ENCODE assay signal across 8 cellular contexts in the genomic region with DNA sequence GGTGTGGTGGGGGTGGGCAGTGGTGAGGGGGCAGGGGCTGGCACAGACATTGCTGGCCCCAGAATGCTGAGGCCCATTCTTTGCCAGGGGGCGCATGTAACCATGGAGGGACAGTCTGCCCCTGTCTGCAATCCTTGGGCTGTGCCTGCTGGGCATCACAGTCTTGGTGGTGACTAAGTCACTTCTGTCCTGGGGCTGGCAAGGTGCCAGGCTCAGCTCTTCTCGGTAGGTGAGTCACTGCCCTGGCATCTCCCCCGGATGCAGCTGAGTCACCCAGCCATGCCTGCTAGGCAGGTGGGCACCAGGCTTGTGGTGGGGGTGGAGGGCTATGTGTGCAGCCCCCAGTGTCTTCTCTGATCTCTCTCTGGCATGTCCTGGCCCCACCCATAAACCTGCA. TPM values are rescaled to one million over a fixed set of nuclear protein-coding genes. Genes with fewer than 3 reads are reported as not detected.
DNase-seq lines count a peak whose midpoint lies in the region; ATAC-seq and TF ChIP-seq lines count a peak whose summit lies in the region.

No MANE protein-coding gene starts in this region.

- no peak for TF ChIP-seq RAD21 in HCT116 (IDR thresholded peaks at IDR 0.05; ENCODE audit: low read depth)

- no peak overlapping the region for H2AK5ac ChIP-seq in trophoblast cell (ENCODE audit: low read length)

- peaks cover 15% of the 10 kb centered on the region for H3K79me2 ChIP-seq in HCT116 (ENCODE audit: insufficient read depth, low read length)
- peaks cover 8% of the 10 kb centered on the region for H3K79me2 ChIP-seq in trophoblast cell (ENCODE audit: control insufficient read depth, insufficient read depth, low read length, poor library complexity)

- no peak overlapping the region for H2BK12ac ChIP-seq in trophoblast cell (ENCODE audit: low read length)

- H3K36me3 ChIP-seq in HCT116 (ENCODE audit: control insufficient read depth in 1 of 2, insufficient read depth in 2 of 2, low read length in 2 of 2) (no peaks in the 10 kb centered on the region), esophagus squamous epithelium (no peaks in the 10 kb centered on the region), trophoblast cell (ENCODE audit: control insufficient read depth in 1 of 2, insufficient read depth in 2 of 2, low read length in 2 of 2) (no peaks in the 10 kb centered on the region)

- H3K27me3 ChIP-seq in HCT116 (ENCODE audit: insufficient read depth, low read length): no peaks in the 10 kb centered on the region
- no peaks in the 10 kb centered on the region for H3K27me3 ChIP-seq in esophagus squamous epithelium
- no peaks in the 10 kb centered on the region for H3K27me3 ChIP-seq in trophoblast cell (ENCODE audit: insufficient read depth, low read length)

- no peak overlapping the region for H3K4ac ChIP-seq in trophoblast cell (ENCODE audit: low read depth, low read length)

- no TSS peak for BruUV-seq in HCT116 (replicated peaks; lab: Mats Ljungman, UMichigan)

- no peaks in the 10 kb centered on the region for H3K9me3 ChIP-seq in HCT116 (ENCODE audit: control insufficient read depth in 1 of 2, insufficient read depth in 1 of 2, low read depth in 1 of 2, low read length in 2 of 2)
- no peaks in the 10 kb centered on the region for H3K9me3 ChIP-seq in esophagus squamous epithelium
- peaks cover 1% of the 10 kb centered on the region for H3K9me3 ChIP-seq in trophoblast cell (ENCODE audit: insufficient read depth, low read depth, low read length)

- no peak overlapping the region for H2BK5ac ChIP-seq in trophoblast cell (ENCODE audit: low read depth, low read length, poor library complexity)

- H2BK120ac ChIP-seq in trophoblast cell (ENCODE audit: insufficient read depth, low read length, poor library complexity): no peak overlapping the region

- H3K4me3 ChIP-seq in HCT116 (replicated peaks in 1 of 2; ENCODE audit: low read depth in 1 of 2, low read length in 2 of 2): peak overlapping the region; percentile 7 to 28; a peak in 2 of 4 replicates
- no peak overlapping the region for H3K4me3 ChIP-seq in esophagus squamous epithelium
- no peak overlapping the region for H3K4me3 ChIP-seq in trophoblast cell (ENCODE audit: low read depth, low read length)

- WGBS in esophagus squamous epithelium, 2 donors: 40% methylated on average over 2 of the region's 3 CpGs; no CpG with 5 or more reads in 1 of the 2 donors
- no CpG with 5 or more reads among the region's 3 CpGs for WGBS in trophoblast cell (ENCODE audit: extremely low coverage, insufficient coverage, insufficient read length)

- TF ChIP-seq CTCF in HCT116 (IDR thresholded peaks at IDR 0.05 in 2 of 3, conservative IDR thresholded peaks at IDR 0.05 in 1 of 3; ENCODE audit: borderline replicate concordance in 1 of 3, insufficient read depth in 1 of 3, low read depth in 2 of 3, low read length in 2 of 3) (no peak), esophagus squamous epithelium (IDR thresholded peaks at IDR 0.05) (no peak)

- H3K4me1 ChIP-seq in HCT116 (ENCODE audit: control insufficient read depth in 1 of 2, insufficient read depth in 2 of 2, low read length in 2 of 2) (peaks cover 71 to 90% of the 10 kb centered on the region in 2 experiments), esophagus squamous epithelium (peaks cover 62 to 98% (median 90%) of the 10 kb centered on the region in 3 donors), trophoblast cell (ENCODE audit: control insufficient read depth in 1 of 2, insufficient read depth in 2 of 2, low read length in 2 of 2) (peaks cover 30 to 35% of the 10 kb centered on the region in 2 experiments)

- H3K9ac ChIP-seq in HCT116 (ENCODE audit: low read length): peak overlapping the region; percentile 49
- no peak overlapping the region for H3K9ac ChIP-seq in trophoblast cell (ENCODE audit: low read length)

- DNase-seq in HCT116 (ENCODE audit: low read depth, low spot score) (peak; percentile 95), NOMO-1 treated with DMSO at 0.1 percent for 48 hours (lab: John Stamatoyannopoulos, UW; ENCODE audit: unreplicated experiment) (peak; percentile 32), esophagus squamous epithelium (lab: John Stamatoyannopoulos, UW) (no peak), trophoblast cell (peak; percentile 75 to 79), ureter (ENCODE audit: low spot score) (peak; percentile 94), HEK293T (ENCODE audit: extremely low spot score) (no peak)
- peak; percentile 83 for DNase-seq in activated T-cell treated with anti-CD3 and anti-CD28 coated beads, Interleukin-2, amount 50 U/mL, for 1 hour

- no peak overlapping the region for H3K23ac ChIP-seq in trophoblast cell (ENCODE audit: low read length)

- no peaks in the 10 kb centered on the region for H3K9me2 ChIP-seq in HCT116 (ENCODE audit: insufficient read depth)

- H3K18ac ChIP-seq in trophoblast cell (ENCODE audit: low read length): no peak overlapping the region

- RAD21 ChIA-PET in HCT116 (lab: Charles Lee; ENCODE audit: low non-redundant PET in 1 of 2, low total read pairs in 2 of 2, uncharacterized antibody in 2 of 2, unreplicated experiment in 2 of 2): no interaction called here

- peaks cover 14% of the 10 kb centered on the region for H3K79me1 ChIP-seq in trophoblast cell (ENCODE audit: low read length)

- no peak overlapping the region for H4K8ac ChIP-seq in trophoblast cell (ENCODE audit: low read depth, low read length)

- H2AFZ ChIP-seq in HCT116 (ENCODE audit: low read depth, low read length, poor library complexity, severe bottlenecking) (no peak overlapping the region), trophoblast cell (ENCODE audit: insufficient read depth, low read length, poor library complexity) (no peak overlapping the region)

- peak overlapping the region; percentile 53 for H3K27ac ChIP-seq in HCT116 (ENCODE audit: low read depth, low read length)
- H3K27ac ChIP-seq in esophagus squamous epithelium: peak overlapping the region; percentile 19 to 94 (median 56)
- no peak overlapping the region for H3K27ac ChIP-seq in trophoblast cell (ENCODE audit: low read depth, low read length)

- no peak overlapping the region for H4K12ac ChIP-seq in trophoblast cell (ENCODE audit: low read depth, low read length)

- CTCF ChIA-PET in HCT116 (lab: Charles Lee): interaction anchor here (2.5 kb wide), 1 partner anchor 14 kb away, joined by 6 read pairs; no protein-coding TSS in a partner anchor
- CTCF ChIA-PET in HEK293T (lab: Yijun Ruan, JAX): interaction anchor here (0.6 kb wide), 1 partner anchor 64 kb away, joined by 3 read pairs; no protein-coding TSS in a partner anchor

- no peaks in the 10 kb centered on the region for H4K20me1 ChIP-seq in HCT116 (ENCODE audit: insufficient read depth)

- ATAC-seq in HCT116: peak; percentile 54
- ATAC-seq in HG02970 (IDR thresholded peaks at IDR 0.05; ENCODE audit: low FRiP score, unreplicated experiment): no peak

- intact Hi-C loops in HCT116 (cut with micrococcal nuclease) (no loop called here), esophagus squamous epithelium (cut with DNase I) (no loop called here)

- H3K14ac ChIP-seq in trophoblast cell (ENCODE audit: low read length): no peak overlapping the region

- no peak overlapping the region for H4K91ac ChIP-seq in trophoblast cell (ENCODE audit: low read depth, low read length)

- H3K4me2 ChIP-seq in HCT116 (ENCODE audit: low read length) (peak overlapping the region; percentile 77), trophoblast cell (ENCODE audit: low read length) (no peak overlapping the region)

- POLR2A ChIA-PET in HCT116 (lab: Charles Lee): interaction anchor here (0.9 kb wide), 1 partner anchor 37 kb away, joined by 3 read pairs; no protein-coding TSS in a partner anchor
- POLR2A ChIA-PET in HEK293T (lab: Yijun Ruan, JAX): no interaction called here

- TF ChIP-seq POLR2A in HCT116 (IDR thresholded peaks at IDR 0.05; ENCODE audit: borderline replicate concordance, extremely low read depth, insufficient read depth, insufficient read length) (no peak), esophagus squamous epithelium (IDR thresholded peaks at IDR 0.05) (no peak)

TF ChIP-seq in HCT116, 20 proteins besides CTCF, POLR2A, EP300 and RAD21 (continues in another document):
- TF ChIP-seq JUND (IDR thresholded peaks at IDR 0.05): peak; percentile 100
- TF ChIP-seq CBX3 (IDR thresholded peaks at IDR 0.05; ENCODE audit: low read depth): peak; percentile 54; the same call in 1 of the 2 replicates
- TF ChIP-seq ZNF274 (IDR thresholded peaks at IDR 0.05; ENCODE audit: low read depth, low read length): no peak
- TF ChIP-seq ELF1 (IDR thresholded peaks at IDR 0.05; ENCODE audit: borderline replicate concordance, low read depth): no peak
- TF ChIP-seq SIN3A (IDR thresholded peaks at IDR 0.05; ENCODE audit: low read depth): peak; percentile 76; the same call in 1 of the 2 replicates
- peak; percentile 72 for TF ChIP-seq EGR1 (IDR thresholded peaks at IDR 0.05; ENCODE audit: low read depth)
- TF ChIP-seq TCF7L2 (IDR thresholded peaks at IDR 0.05; ENCODE audit: borderline replicate concordance, extremely low read depth, insufficient read depth, insufficient read length): peak; percentile 80

TF ChIP-seq in HEK293T, 16 proteins besides CTCF, POLR2A, EP300 and RAD21 (continues in another document):
- TF ChIP-seq NFRKB (IDR thresholded peaks at IDR 0.05) (no peak), ZNF384 (IDR thresholded peaks at IDR 0.05) (no peak), CTBP1 (IDR thresholded peaks at IDR 0.05; ENCODE audit: borderline replicate concordance) (no peak), SUZ12 (IDR thresholded peaks at IDR 0.05) (no peak), BHLHE40 (IDR thresholded peaks at IDR 0.05; ENCODE audit: borderline replicate concordance) (no peak), FOXM1 (IDR thresholded peaks at IDR 0.05; ENCODE audit: borderline replicate concordance) (no peak), ELF4 (IDR thresholded peaks at IDR 0.05) (no peak), SP1 (IDR thresholded peaks at IDR 0.05) (no peak), ARNT (IDR thresholded peaks at IDR 0.05) (no peak), HDGF (IDR thresholded peaks at IDR 0.05; ENCODE audit: borderline replicate concordance) (no peak)

RNA-seq across cellular contexts. Expression of a gene that starts 5.6 kb away (rescaled TPM):
- total RNA-seq in HCT116 (2021; ENCODE audit: unreplicated experiment): 35.1 TPM
- 38.1 and 46.6 TPM in 2 replicates for polyA plus RNA-seq in HCT116 (2012)
- 10 to 100 TPM in 2 of 4 donors, 1 to 10 TPM in 2; 6.7 to 14.2 (median 10.8) TPM for total RNA-seq in esophagus squamous epithelium
- polyA plus RNA-seq in trophoblast cell (2013): 15.0 and 15.5 TPM in 2 replicates
- total RNA-seq in ureter: 34.9 TPM

RNA-seq across cellular contexts. Expression of a gene that starts 26.9 kb away (rescaled TPM):
- 117 TPM for total RNA-seq in HCT116 (2021; ENCODE audit: unreplicated experiment)
- polyA plus RNA-seq in HCT116 (2012): 37.2 and 38.7 TPM in 2 replicates
- total RNA-seq in esophagus squamous epithelium: 10 to 100 TPM in 2 of 4 donors, 1 to 10 TPM in 2; 2.9 to 17.8 (median 9.8) TPM
- polyA plus RNA-seq in trophoblast cell (2013): 90.5 and 96.3 TPM in 2 replicates
- total RNA-seq in ureter: 3.1 TPM

RNA-seq across cellular contexts. Expression of a gene that starts 50.0 kb away (rescaled TPM):
- total RNA-seq in HCT116 (2021; ENCODE audit: unreplicated experiment) (not detected), esophagus squamous epithelium (1 to 10 TPM in 1 of 4 donors, under 1 TPM in 2, not detected in 1; 0.38 to 1.7 (median 0.47) TPM), ureter (2.0 TPM)
- 0.29 and 1.5 TPM in 2 replicates for polyA plus RNA-seq in HCT116 (2012)
- polyA plus RNA-seq in trophoblast cell (2013): 1.4 and 2.0 TPM in 2 replicates

Comparison
In these comparisons a context has a peak if more than half of its experiments do, and no peak if none do; other contexts are left out.
1. DNase-seq: peak in HCT116 (single experiment), NOMO-1 treated with DMSO at 0.1 percent for 48 hours (single experiment), activated T-cell treated with anti-CD3 and anti-CD28 coated beads, Interleukin-2, amount 50 U/mL, for 1 hour (single experiment), trophoblast cell (2 of 2) and ureter (single experiment); none in esophagus squamous epithelium (single experiment) and HEK293T (single experiment).
2. H3K4me3 ChIP-seq: peak in HCT116 (2 of 2); none in esophagus squamous epithelium (0 of 4) and trophoblast cell (single experiment).